1 cellular context compared by ENCODE assay signal in genomic region chr15:35696767-35697231, GRCh38.
TF ChIP-seq lines count a peak whose summit lies in the region.

No MANE protein-coding gene starts in this region.

TF ChIP-seq in HCT116, 20 proteins besides CTCF, POLR2A, EP300 and RAD21 (continued from another document):
- TF ChIP-seq POLR2AphosphoS5 (IDR thresholded peaks at IDR 0.05; ENCODE audit: low read depth, low read length) (no peak), ATF3 (IDR thresholded peaks at IDR 0.05) (no peak), MAX (IDR thresholded peaks at IDR 0.05) (no peak)
